ENCODE assay signal across 12 cellular contexts in the genomic region with DNA sequence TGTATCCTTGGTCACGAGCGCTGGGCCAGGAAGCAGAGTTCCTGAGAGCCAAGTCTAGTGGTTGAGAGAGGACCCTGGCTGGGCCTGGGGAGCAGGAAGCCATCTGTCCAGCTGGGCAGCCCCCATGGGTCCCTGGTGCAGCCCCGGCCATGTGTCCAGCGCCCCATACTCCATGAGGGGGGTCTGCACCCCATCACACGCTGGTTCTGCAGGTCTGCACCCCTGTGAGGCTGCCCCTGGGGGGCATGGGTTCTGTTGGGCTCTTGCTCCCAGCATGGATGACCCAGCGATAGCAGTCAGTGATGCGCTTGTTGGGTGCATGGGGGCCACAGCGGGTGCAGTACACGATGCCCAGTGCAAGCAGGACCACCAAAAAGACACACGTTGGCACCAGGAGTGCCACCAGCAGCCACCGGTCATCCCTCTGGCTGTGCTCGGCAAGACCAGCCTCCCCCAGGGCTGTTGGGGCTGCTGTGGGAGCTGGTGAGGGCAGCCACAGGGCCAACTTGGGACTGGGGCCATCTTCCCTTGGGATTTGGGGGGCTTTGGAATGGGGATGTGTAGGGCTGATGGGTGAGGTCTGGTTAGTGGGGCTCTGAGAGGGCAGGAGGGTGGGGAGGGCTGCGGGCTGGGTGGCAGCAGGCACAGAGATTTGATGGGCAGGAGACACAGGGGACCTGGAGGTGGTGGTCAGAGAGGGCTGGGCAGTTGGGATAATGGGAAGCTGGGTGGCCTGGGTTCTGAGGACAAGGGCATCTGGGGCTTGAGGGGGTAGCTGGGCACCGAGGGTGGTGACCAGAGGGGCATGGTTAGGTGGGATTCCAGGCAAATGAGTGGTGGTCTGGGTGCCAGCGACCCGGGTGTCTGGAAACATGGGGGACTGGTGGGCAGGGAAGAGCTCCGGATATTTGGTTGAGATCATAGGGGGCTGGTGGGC. TPM values are rescaled to one million over a fixed set of nuclear protein-coding genes. Genes with fewer than 3 reads are reported as not detected.
DNase-seq lines count a peak whose midpoint lies in the region; ATAC-seq and TF ChIP-seq lines count a peak whose summit lies in the region.
"Had no signal": no experiment of that assay in that cellular context is flagged by ENCODE, and none has a peak within 500 bp of the region (broad histone marks: within the 10 kb centered on the region; RNA-seq: fewer than 3 reads in every experiment).

No MANE protein-coding gene starts in this region.

- H3K27ac Mint-ChIP-seq in natural killer cell = peak overlapping the region in 1 of 2 donors; percentile 73

- H3K36me3 ChIP-seq in heart left ventricle (no peaks in the 10 kb centered on the region), uterus (no peaks in the 10 kb centered on the region), ascending aorta (no peaks in the 10 kb centered on the region)
- H3K36me3 ChIP-seq: adrenal gland had no signal

- intact Hi-C loops in heart left ventricle (cut with DNase I) = loop anchor here in 8 of 10 donors (5.0 kb wide), 3 partner anchors 32 to 362 kb away; a partner anchor contains a TSS
- intact Hi-C loops in cardiac septum (cut with DNase I) = no loop called here
- intact Hi-C loops in natural killer cell (cut with micrococcal nuclease) = no loop called here
- intact Hi-C loops in uterus (cut with DNase I; ENCODE audit: low total_unique reads) = no loop called here
- intact Hi-C loops in ascending aorta (cut with DNase I) = loop anchor here (5.0 kb wide), 1 partner anchor 72 kb away; no protein-coding TSS in a partner anchor

- H3K27me3 ChIP-seq in heart left ventricle = no peaks in the 10 kb centered on the region
- H3K27me3 ChIP-seq in uterus = no peaks in the 10 kb centered on the region
- H3K27me3 ChIP-seq in ascending aorta = no peaks in the 10 kb centered on the region
- H3K27me3 ChIP-seq: adrenal gland had no signal

- H3K4me1 ChIP-seq in heart left ventricle (peaks cover 0 to 57% (median 32%) of the 10 kb centered on the region in 12 donors), uterus (peaks cover 0 to 16% of the 10 kb centered on the region in 2 donors), ascending aorta (peaks cover 20 to 25% of the 10 kb centered on the region in 2 donors)

- TF ChIP-seq POLR2A in heart left ventricle (IDR thresholded peaks at IDR 0.05) (no peak), uterus (IDR thresholded peaks at IDR 0.05) (no peak)

- WGBS in heart left ventricle, 4 donors = 77 to 87% (median 82%) methylated on average over 7 to 17 of the region's 17 CpGs

- H3K9me3 Mint-ChIP-seq in natural killer cell = no peaks in the 10 kb centered on the region

- DNase-seq in heart left ventricle (peak in 1 of 5 donors; percentile 57), cardiac septum (ENCODE audit: low spot score) (no peak), choroid plexus epithelial cell (ENCODE audit: low read depth) (no peak), natural killer cell (no peak), uterus (no peak), ascending aorta (ENCODE audit: low spot score in 2 of 2) (no peak)
- DNase-seq: adrenal gland; mucosa of descending colon; NCI-H1105 treated with DMSO at 0.1 percent for 48 hours; stimulated activated CD4-positive, alpha-beta T cell treated with anti-CD3 and anti-CD28 coated beads, Interleukin-4, amount 100 ng/mL, for 4 hours had no signal

- peak overlapping the region in 10 of 12 donors; percentile 72 to 94 (median 90) for H3K27ac ChIP-seq in heart left ventricle
- peak overlapping the region; percentile 86 to 93 for H3K27ac ChIP-seq in uterus
- H3K27ac ChIP-seq in ascending aorta = peak overlapping the region in 1 of 2 donors; percentile 1

- H3K27me3 Mint-ChIP-seq in natural killer cell (ENCODE audit: low read depth in 2 of 2) = peaks cover 23 to 24% of the 10 kb centered on the region in 2 donors

- H3K9me3 ChIP-seq in heart left ventricle = no peaks in the 10 kb centered on the region
- no peaks in the 10 kb centered on the region for H3K9me3 ChIP-seq in uterus
- H3K9me3 ChIP-seq in ascending aorta = no peaks in the 10 kb centered on the region
- H3K9me3 ChIP-seq: adrenal gland, mucosa of descending colon had no signal

- H3K4me1 Mint-ChIP-seq in natural killer cell = peaks cover 18 to 43% of the 10 kb centered on the region in 2 donors

- H3K4me3 ChIP-seq in heart left ventricle (peak overlapping the region in 11 of 12 donors; percentile 21 to 66 (median 62)), choroid plexus epithelial cell (ENCODE audit: low read depth, low read length) (peak overlapping the region; percentile 74), uterus (peak overlapping the region in 1 of 2 donors; percentile 45), ascending aorta (peak overlapping the region in 1 of 2 donors; percentile 85)
- H3K4me3 ChIP-seq: mucosa of descending colon had no signal

- TF ChIP-seq CTCF in heart left ventricle (IDR thresholded peaks at IDR 0.05) (no peak), choroid plexus epithelial cell (conservative IDR thresholded peaks at IDR 0.05; ENCODE audit: low read depth, low read length) (no peak), natural killer cell (IDR thresholded peaks at IDR 0.05) (no peak), uterus (IDR thresholded peaks at IDR 0.05) (no peak), ascending aorta (IDR thresholded peaks at IDR 0.05) (no peak)

- H3K4me3 Mint-ChIP-seq in natural killer cell = peak overlapping the region; percentile 57

- no peaks in the 10 kb centered on the region for H3K36me3 Mint-ChIP-seq in natural killer cell

- ATAC-seq in heart left ventricle (no peak), natural killer cell (no peak), HG02642 (IDR thresholded peaks at IDR 0.05; ENCODE audit: poor library complexity, unreplicated experiment) (no peak), HG02885 (IDR thresholded peaks at IDR 0.05; ENCODE audit: poor library complexity, unreplicated experiment) (no peak)
- ATAC-seq: mucosa of descending colon had no signal

RNA-seq across cellular contexts. Expression of a gene that starts 2.0 kb away (rescaled TPM):
- total RNA-seq in heart left ventricle (10 to 100 TPM in 5 of 9 donors, 1 to 10 TPM in 4; 6.5 to 33.1 (median 11.8) TPM), cardiac septum (9.7 TPM), natural killer cell (under 1 TPM; 0.23 to 0.40 (median 0.32) TPM), uterus (10 to 100 TPM; 14.1 to 91.2 (median 46.2) TPM), ascending aorta (193 TPM)
- polyA plus RNA-seq in heart left ventricle = 10 to 100 TPM in 1 of 2 donors, 1 to 10 TPM in 1; 6.0 to 19.9 TPM

RNA-seq across cellular contexts. Expression of a gene that starts 21.4 kb away (rescaled TPM):
- total RNA-seq in heart left ventricle (1 to 10 TPM in 8 of 9 donors, under 1 TPM in 1; 0.99 to 5.2 (median 1.5) TPM), cardiac septum (2.2 TPM), natural killer cell (1 to 10 TPM; 1.3 to 7.9 (median 2.5) TPM), uterus (10 to 100 TPM in 2 of 4 donors, 1 to 10 TPM in 2; 1.8 to 26.6 (median 8.6) TPM), ascending aorta (28.5 TPM)
- 1 to 10 TPM; 1.3 to 2.9 TPM for polyA plus RNA-seq in heart left ventricle

RNA-seq across cellular contexts. Expression of a gene that starts 23.1 kb away (rescaled TPM):
- total RNA-seq in heart left ventricle = 1 to 10 TPM in 1 of 9 donors, under 1 TPM in 3, not detected in 5; 0.09 to 7.9 (median 0.18) TPM
- polyA plus RNA-seq in heart left ventricle = under 1 TPM; 0.08 TPM
- 0.24 TPM for total RNA-seq in cardiac septum
- total RNA-seq in natural killer cell = not detected
- under 1 TPM in 1 of 4 donors, not detected in 3; 0.27 TPM for total RNA-seq in uterus
- 3.6 TPM for total RNA-seq in ascending aorta

RNA-seq across cellular contexts. Expression of a gene that starts 25.9 kb away (rescaled TPM):
- total RNA-seq in heart left ventricle = 10 to 100 TPM; 41.6 to 93.0 (median 65.3) TPM
- polyA plus RNA-seq in heart left ventricle = 100 to 1,000 TPM in 1 of 2 donors, 10 to 100 TPM in 1; 49.9 to 136 TPM
- total RNA-seq in cardiac septum = 74.0 TPM
- total RNA-seq in natural killer cell = 10 to 100 TPM; 21.9 to 28.5 (median 23.6) TPM
- total RNA-seq in uterus = 100 to 1,000 TPM in 1 of 4 donors, 10 to 100 TPM in 3; 38.9 to 101 (median 79.1) TPM
- 161 TPM for total RNA-seq in ascending aorta

RNA-seq across cellular contexts. Expression of a gene that starts 30.1 kb away (rescaled TPM):
- total RNA-seq in heart left ventricle = 10 to 100 TPM in 8 of 9 donors, 1 to 10 TPM in 1; 9.7 to 39.2 (median 16.5) TPM
- 10 to 100 TPM; 24.7 to 77.4 TPM for polyA plus RNA-seq in heart left ventricle
- total RNA-seq in cardiac septum = 14.6 TPM
- 10 to 100 TPM; 48.1 to 55.6 (median 48.2) TPM for total RNA-seq in natural killer cell
- total RNA-seq in uterus = 10 to 100 TPM; 15.0 to 77.4 (median 21.9) TPM
- 24.8 TPM for total RNA-seq in ascending aorta

Comparison
In these comparisons a context has a peak if more than half of its experiments do, and no peak if none do; other contexts are left out.
1. intact Hi-C loops: an anchor here in heart left ventricle (5.0 kb wide) and ascending aorta (5.0 kb wide); none called in cardiac septum, natural killer cell and uterus.